ENCODE assay signal across 8 cellular contexts in genomic region chr15:77632760-77633133, GRCh38. TPM values are rescaled to one million over a fixed set of nuclear protein-coding genes. Genes with fewer than 3 reads are reported as not detected.
A peak's percentile ranks its signal among the peaks of the same experiment; 100 is the strongest.
DNase-seq lines count a peak whose midpoint lies in the region; ATAC-seq, FAIRE-seq and TF ChIP-seq lines count a peak whose summit lies in the region.

Gene LINGO1, minus strand, starts transcription at chr15:77632912. Its CDS starts 597 bp downstream, at chr15:77632315.

- ATAC-seq in K562 (peak; percentile 42), GM18873 (IDR thresholded peaks at IDR 0.05; ENCODE audit: low FRiP score, unreplicated experiment) (no peak)
- ATAC-seq in stimulated activated effector memory CD8-positive, alpha-beta T cell treated with anti-CD3 and anti-CD28 coated beads, Interleukin-12 subunit alpha, Interleukin-12 subunit beta, amount 100 ng/mL, for 72 hours: no peak

- TF ChIP-seq CTCF in K562 (IDR thresholded peaks at IDR 0.05 in 2 of 3, conservative IDR thresholded peaks at IDR 0.05 in 1 of 3; ENCODE audit: insufficient read depth in 2 of 3, low read depth in 1 of 3, low read length in 3 of 3): no peak

- H3K9me3 Mint-ChIP-seq in activated CD4-positive, alpha-beta memory T cell treated with anti-CD3 and anti-CD28 coated beads for 36 hours: no peaks in the 10 kb centered on the region
- H3K9me3 Mint-ChIP-seq in activated CD4-positive, alpha-beta memory T cell treated with anti-CD3 and anti-CD28 coated beads, Interleukin-2, amount 10 ng/mL, durations not matched to agents 7 days and 5 days: no peaks in the 10 kb centered on the region
- no peaks in the 10 kb centered on the region for H3K9me3 Mint-ChIP-seq in immature natural killer cell
- H3K9me3 Mint-ChIP-seq in stimulated activated effector memory CD8-positive, alpha-beta T cell treated with anti-CD3 and anti-CD28 coated beads, Interleukin-12 subunit alpha, Interleukin-12 subunit beta, amount 100 ng/mL, for 72 hours: no peaks in the 10 kb centered on the region

- FAIRE-seq in K562 (lab: Jason Lieb, UNC): no peak

- H3K4me1 Mint-ChIP-seq in activated CD4-positive, alpha-beta memory T cell treated with anti-CD3 and anti-CD28 coated beads for 36 hours (ENCODE audit: low read depth): peaks cover 8% of the 10 kb centered on the region
- H3K4me1 Mint-ChIP-seq in activated CD4-positive, alpha-beta memory T cell treated with anti-CD3 and anti-CD28 coated beads, Interleukin-2, amount 10 ng/mL, durations not matched to agents 7 days and 5 days: peaks cover 9% of the 10 kb centered on the region
- peaks cover 10 to 12% of the 10 kb centered on the region in 2 donors for H3K4me1 Mint-ChIP-seq in immature natural killer cell
- peaks cover 14% of the 10 kb centered on the region for H3K4me1 Mint-ChIP-seq in stimulated activated effector memory CD8-positive, alpha-beta T cell treated with anti-CD3 and anti-CD28 coated beads, Interleukin-12 subunit alpha, Interleukin-12 subunit beta, amount 100 ng/mL, for 72 hours

- no peaks in the 10 kb centered on the region for H3K36me3 Mint-ChIP-seq in activated CD4-positive, alpha-beta memory T cell treated with anti-CD3 and anti-CD28 coated beads for 36 hours
- H3K36me3 Mint-ChIP-seq in activated CD4-positive, alpha-beta memory T cell treated with anti-CD3 and anti-CD28 coated beads, Interleukin-2, amount 10 ng/mL, durations not matched to agents 7 days and 5 days (ENCODE audit: low read depth): no peaks in the 10 kb centered on the region
- no peaks in the 10 kb centered on the region for H3K36me3 Mint-ChIP-seq in immature natural killer cell
- H3K36me3 Mint-ChIP-seq in stimulated activated effector memory CD8-positive, alpha-beta T cell treated with anti-CD3 and anti-CD28 coated beads, Interleukin-12 subunit alpha, Interleukin-12 subunit beta, amount 100 ng/mL, for 72 hours: no peaks in the 10 kb centered on the region

- POLR2A ChIA-PET in activated CD4-positive, alpha-beta memory T cell treated with anti-CD3 and anti-CD28 coated beads for 36 hours (lab: Charles Lee): no interaction called here
- POLR2A ChIA-PET in activated CD4-positive, alpha-beta memory T cell treated with anti-CD3 and anti-CD28 coated beads, Interleukin-2, amount 10 ng/mL, durations not matched to agents 7 days and 5 days (lab: Charles Lee): no interaction called here
- POLR2A ChIA-PET in K562 (lab: Yijun Ruan, JAX): interaction anchor here (0.6 to 1.5 kb wide), 4 partner anchors 10 to 598 kb away, joined by 3 to 5 read pairs (median 4); no protein-coding TSS in a partner anchor

- H3K4me3 Mint-ChIP-seq in activated CD4-positive, alpha-beta memory T cell treated with anti-CD3 and anti-CD28 coated beads for 36 hours: peak within 1 kb of the TSS; percentile 29
- no peak within 1 kb of the TSS for H3K4me3 Mint-ChIP-seq in activated CD4-positive, alpha-beta memory T cell treated with anti-CD3 and anti-CD28 coated beads, Interleukin-2, amount 10 ng/mL, durations not matched to agents 7 days and 5 days
- H3K4me3 Mint-ChIP-seq in immature natural killer cell: peak within 1 kb of the TSS; percentile 67 to 77 (median 71)
- H3K4me3 Mint-ChIP-seq in stimulated activated effector memory CD8-positive, alpha-beta T cell treated with anti-CD3 and anti-CD28 coated beads, Interleukin-12 subunit alpha, Interleukin-12 subunit beta, amount 100 ng/mL, for 72 hours: peak within 1 kb of the TSS; percentile 52

- BruUV-seq in K562 (replicated peaks; lab: Mats Ljungman, UMichigan): no TSS peak

- TF ChIP-seq RAD21 in K562 (CRISPR knock-in tag; conservative IDR thresholded peaks at IDR 0.05 in 1 of 2, IDR thresholded peaks at IDR 0.05 in 1 of 2): no peak

- H3K4me1 ChIP-seq in K562 (replicated peaks in 1 of 2; ENCODE audit: control insufficient read depth in 2 of 2, insufficient read depth in 2 of 2, low read length in 2 of 2): peaks cover 25 to 55% of the 10 kb centered on the region in 2 experiments; a peak in 4 of 5 replicates

- peak within 1 kb of the TSS; percentile 98 for H3K4me2 ChIP-seq in K562 (ENCODE audit: insufficient read depth, low read length)

- H3K9me3 ChIP-seq in K562 (replicated peaks; ENCODE audit: control insufficient read depth, insufficient read depth, low read depth, low read length): no peaks in the 10 kb centered on the region

- H3K27ac ChIP-seq in K562 (ENCODE audit: extremely low read depth, low read depth, low read length): peak within 1 kb of the TSS; percentile 75

- in situ Hi-C loops in K562 (cut with MboI): no loop called here

- peak within 1 kb of the TSS; percentile 96 for H2AFZ ChIP-seq in K562 (ENCODE audit: low read depth, low read length)

- TF ChIP-seq POLR2A in K562 (conservative IDR thresholded peaks at IDR 0.05): no peak

- WGBS in K562 (ENCODE audit: insufficient coverage, low coverage, missing lambda C conversion rate): 0% methylated on average over 3 of the region's 48 CpGs

- H3K36me3 ChIP-seq in K562 (ENCODE audit: control insufficient read depth, insufficient read depth, low read length): no peaks in the 10 kb centered on the region

- no peak for TF ChIP-seq EP300 in K562 (IDR thresholded peaks at IDR 0.05; ENCODE audit: low read length)

- H3K9me1 ChIP-seq in K562 (ENCODE audit: control insufficient read depth, insufficient read depth, low read length): peaks cover 4% of the 10 kb centered on the region

- peaks cover 32% of the 10 kb centered on the region for H3K27me3 Mint-ChIP-seq in activated CD4-positive, alpha-beta memory T cell treated with anti-CD3 and anti-CD28 coated beads for 36 hours
- H3K27me3 Mint-ChIP-seq in activated CD4-positive, alpha-beta memory T cell treated with anti-CD3 and anti-CD28 coated beads, Interleukin-2, amount 10 ng/mL, durations not matched to agents 7 days and 5 days: peaks cover 56% of the 10 kb centered on the region
- peaks cover 10 to 20% (median 19%) of the 10 kb centered on the region in 3 donors for H3K27me3 Mint-ChIP-seq in immature natural killer cell (ENCODE audit: low read depth in 3 of 3)

- CTCF ChIA-PET in activated CD4-positive, alpha-beta memory T cell treated with anti-CD3 and anti-CD28 coated beads for 36 hours (lab: Charles Lee): interaction anchor here (0.6 to 4.4 kb wide), 13 partner anchors 8 to 265 kb away, joined by 3 to 34 read pairs (median 4); no protein-coding TSS in a partner anchor
- CTCF ChIA-PET in activated CD4-positive, alpha-beta memory T cell treated with anti-CD3 and anti-CD28 coated beads, Interleukin-2, amount 10 ng/mL, durations not matched to agents 7 days and 5 days (lab: Charles Lee): no interaction called here
- CTCF ChIA-PET in K562 (lab: Yijun Ruan, JAX; ENCODE audit: low intra/inter-chr PET ratio): interaction anchor here (0.6 to 4.2 kb wide), 4 partner anchors 188 to 597 kb away, joined by 3 to 97 read pairs (median 8); no protein-coding TSS in a partner anchor

- H3K9ac ChIP-seq in K562 (ENCODE audit: insufficient read depth in 1 of 2, low read depth in 2 of 2, low read length in 2 of 2): peak within 1 kb of the TSS; percentile 72 to 92

- DNase-seq in activated CD4-positive, alpha-beta memory T cell treated with anti-CD3 and anti-CD28 coated beads for 36 hours: no peak
- no peak for DNase-seq in activated CD4-positive, alpha-beta memory T cell treated with anti-CD3 and anti-CD28 coated beads, Interleukin-2, amount 10 ng/mL, durations not matched to agents 7 days and 5 days
- DNase-seq in K562 (ENCODE audit: extremely low read depth in 1 of 4, low spot score in 3 of 4) (peak; percentile 75 to 78 (median 78)), immature natural killer cell (no peak)
- no peak for DNase-seq in stimulated activated effector memory CD8-positive, alpha-beta T cell treated with anti-CD3 and anti-CD28 coated beads, Interleukin-12 subunit alpha, Interleukin-12 subunit beta, amount 100 ng/mL, for 72 hours (ENCODE audit: low spot score in 2 of 2)
- no peak for DNase-seq in activated CD8-positive, alpha-beta memory T cell treated with anti-CD3 and anti-CD28 coated beads, Interleukin-2, amount 50 U/mL, for 4 hours
- no peak for DNase-seq in stimulated activated CD4-positive, alpha-beta T cell treated with anti-CD3 and anti-CD28 coated beads, Interleukin-4, amount 100 ng/mL, for 24 hours

- H3K27me3 ChIP-seq in K562 (ENCODE audit: control insufficient read depth in 2 of 2, insufficient read depth in 2 of 2, low read length in 2 of 2): peaks cover 6 to 23% of the 10 kb centered on the region in 2 experiments; a peak in 4 of 5 replicates

- intact Hi-C loops in activated CD4-positive, alpha-beta memory T cell treated with anti-CD3 and anti-CD28 coated beads for 36 hours (cut with micrococcal nuclease): no loop called here
- intact Hi-C loops in K562 (cut with micrococcal nuclease): loop anchor here (1.0 to 5.0 kb wide), 3 partner anchors 26 to 240 kb away; no protein-coding TSS in a partner anchor

- H3K79me2 ChIP-seq in K562 (ENCODE audit: control insufficient read depth, insufficient read depth, low read length): peaks cover 27% of the 10 kb centered on the region

- H4K20me1 ChIP-seq in K562 (replicated peaks; ENCODE audit: control insufficient read depth, insufficient read depth, low read length): no peaks in the 10 kb centered on the region

- peak within 1 kb of the TSS; percentile 48 for H3K4me3 ChIP-seq in K562

- no peak within 1 kb of the TSS for H3K27ac Mint-ChIP-seq in activated CD4-positive, alpha-beta memory T cell treated with anti-CD3 and anti-CD28 coated beads for 36 hours
- H3K27ac Mint-ChIP-seq in activated CD4-positive, alpha-beta memory T cell treated with anti-CD3 and anti-CD28 coated beads, Interleukin-2, amount 10 ng/mL, durations not matched to agents 7 days and 5 days: no peak within 1 kb of the TSS
- H3K27ac Mint-ChIP-seq in immature natural killer cell: no peak within 1 kb of the TSS
- no peak within 1 kb of the TSS for H3K27ac Mint-ChIP-seq in stimulated activated effector memory CD8-positive, alpha-beta T cell treated with anti-CD3 and anti-CD28 coated beads, Interleukin-12 subunit alpha, Interleukin-12 subunit beta, amount 100 ng/mL, for 72 hours

RNA-seq across cellular contexts. Expression of gene LINGO1, which starts in this region (rescaled TPM):
- not detected for total RNA-seq in activated CD4-positive, alpha-beta memory T cell treated with anti-CD3 and anti-CD28 coated beads for 36 hours
- not detected for total RNA-seq in activated CD4-positive, alpha-beta memory T cell treated with anti-CD3 and anti-CD28 coated beads, Interleukin-2, amount 10 ng/mL, durations not matched to agents 7 days and 5 days
- total RNA-seq in K562 (2011; cell fraction: chromatin; rRNA removed; ENCODE audit: low replicate concordance): 11.5 and 26.9 TPM in 2 replicates
- 18.7 and 19.2 TPM in 2 replicates for total RNA-seq in K562 (2011; cell fraction: nucleolus; rRNA removed)
- 24.1 and 38.6 TPM in 2 replicates for total RNA-seq in K562 (2011; cell fraction: nucleoplasm; rRNA removed)
- total RNA-seq in K562 (2014; rRNA removed) (2.1 and 3.3 TPM in 2 replicates), K562 (2014; rRNA removed; fragmentation: Illumina TruSeq; extraction: Trizol) (0.65 and 0.73 TPM in 2 replicates), K562 (2015; rRNA removed; fragmentation: Illumina TruSeq; extraction: Trizol) (2.0 TPM in 2 replicates), K562 (2021) (14.3 and 14.8 TPM in 2 replicates)
- polyA plus RNA-seq in K562 (2011; rRNA removed) (12.4 and 19.4 TPM in 2 replicates), K562 (2014; fragmentation: Illumina TruSeq; extraction: Trizol) (15.3 and 19.0 TPM in 2 replicates), K562 (2014; fragmentation: Nextera tagmentation; extraction: Ambion mirVana) (under 1 TPM; 0.07 to 0.08 TPM), K562 (2014; rRNA removed) (8.1 and 9.3 TPM in 2 replicates), immature natural killer cell (not detected)
- polyA plus RNA-seq in K562 (2011; cell fraction: cytosol; rRNA removed): 14.2 and 25.6 TPM in 2 replicates
- polyA plus RNA-seq in K562 (2011; cell fraction: nucleus; rRNA removed): 10.6 and 19.2 TPM in 2 replicates
- 8.0 and 8.2 TPM in 2 replicates for polyA plus RNA-seq in K562 (2012)
- polyA minus RNA-seq in K562 (2011; rRNA and poly(A)+ RNA removed): 5.8 and 8.8 TPM in 2 replicates
- polyA minus RNA-seq in K562 (2011; cell fraction: cytosol; rRNA and poly(A)+ RNA removed): 14.6 and 15.2 TPM in 2 replicates
- 3.4 and 3.8 TPM in 2 replicates for polyA minus RNA-seq in K562 (2011; cell fraction: nucleus; rRNA and poly(A)+ RNA removed)

Comparison
In these comparisons a context has a peak if more than half of its experiments do, and no peak if none do; other contexts are left out.
1. DNase-seq: peak in K562 (4 of 4); none in activated CD4-positive, alpha-beta memory T cell treated with anti-CD3 and anti-CD28 coated beads for 36 hours (single experiment), activated CD4-positive, alpha-beta memory T cell treated with anti-CD3 and anti-CD28 coated beads, Interleukin-2, amount 10 ng/mL, durations not matched to agents 7 days and 5 days (single experiment), immature natural killer cell (0 of 3), stimulated activated effector memory CD8-positive, alpha-beta T cell treated with anti-CD3 and anti-CD28 coated beads, Interleukin-12 subunit alpha, Interleukin-12 subunit beta, amount 100 ng/mL, for 72 hours (0 of 2), activated CD8-positive, alpha-beta memory T cell treated with anti-CD3 and anti-CD28 coated beads, Interleukin-2, amount 50 U/mL, for 4 hours (single experiment) and stimulated activated CD4-positive, alpha-beta T cell treated with anti-CD3 and anti-CD28 coated beads, Interleukin-4, amount 100 ng/mL, for 24 hours (single experiment).